ENCODE assay signal across 25 cellular contexts in genomic region chr4:188328966-188329365, GRCh38.
A peak's percentile ranks its signal among the peaks of the same experiment; 100 is the strongest.
DNase-seq lines count a peak whose midpoint lies in the region; ATAC-seq, FAIRE-seq and TF ChIP-seq lines count a peak whose summit lies in the region.
"Had no signal": no experiment of that assay in that cellular context is flagged by ENCODE, and none has a peak within 500 bp of the region (broad histone marks: within the 10 kb centered on the region; RNA-seq: fewer than 3 reads in every experiment).

No MANE protein-coding gene starts in this region.

- H3K4me1 Mint-ChIP-seq in progenitor cell of endocrine pancreas (ENCODE audit: low read depth): peaks cover 11% of the 10 kb centered on the region
- H3K4me1 Mint-ChIP-seq in HFFc6 (ENCODE audit: low read depth): no peaks in the 10 kb centered on the region
- H3K4me1 Mint-ChIP-seq: B cell; CD4-positive, CD25-positive, alpha-beta regulatory T cell; H9 had no signal

- H3K9me2 ChIP-seq in hepatocyte (replicated peaks; ENCODE audit: insufficient read depth): no peaks in the 10 kb centered on the region

- H3K4me3 Mint-ChIP-seq in progenitor cell of endocrine pancreas (ENCODE audit: low read depth): no peak overlapping the region
- no peak overlapping the region for H3K4me3 Mint-ChIP-seq in HFFc6
- H3K4me3 Mint-ChIP-seq: B cell; CD4-positive, CD25-positive, alpha-beta regulatory T cell; CD8-positive, alpha-beta T cell; H9 had no signal

- H3K4me3 ChIP-seq in HepG2 (replicated peaks in 1 of 3; ENCODE audit: insufficient read depth in 1 of 3, low read depth in 2 of 3, low read length in 3 of 3) (no peak overlapping the region), right lobe of liver (no peak overlapping the region), hepatocyte (no peak overlapping the region)
- H3K4me3 ChIP-seq: BLaER1, GM23248 had no signal

- H3K27me3 Mint-ChIP-seq in progenitor cell of endocrine pancreas (no peaks in the 10 kb centered on the region), HFFc6 (ENCODE audit: insufficient read depth) (no peaks in the 10 kb centered on the region)
- H3K27me3 Mint-ChIP-seq: B cell; CD4-positive, CD25-positive, alpha-beta regulatory T cell had no signal

- H3K9ac ChIP-seq in HepG2 (ENCODE audit: insufficient read depth, low read depth, low read length): no peak overlapping the region
- H3K9ac ChIP-seq: BLaER1, GM23248 had no signal

- H3K4me1 ChIP-seq in HepG2 (ENCODE audit: insufficient read depth, low read length) (peaks cover 10% of the 10 kb centered on the region), right lobe of liver (no peaks in the 10 kb centered on the region), hepatocyte (ENCODE audit: insufficient read depth) (peaks cover 11% of the 10 kb centered on the region)
- H3K4me1 ChIP-seq: BLaER1 had no signal

- H3K79me2 ChIP-seq in HepG2 (ENCODE audit: insufficient read depth, low read length) (no peaks in the 10 kb centered on the region), hepatocyte (no peaks in the 10 kb centered on the region)

- H4K20me1 ChIP-seq in HepG2 (ENCODE audit: insufficient read depth, low read length) (no peaks in the 10 kb centered on the region), hepatocyte (ENCODE audit: insufficient read depth, poor library complexity, severe bottlenecking) (no peaks in the 10 kb centered on the region)
- H4K20me1 ChIP-seq: BLaER1 had no signal

- no TSS peak for BruUV-seq in HepG2 (replicated peaks; lab: Mats Ljungman, UMichigan)

- H3K27ac ChIP-seq in HepG2 (ENCODE audit: extremely low read length, insufficient read depth, low read length) (no peak overlapping the region), right lobe of liver (no peak overlapping the region), hepatocyte (peak overlapping the region; percentile 52)
- H3K27ac ChIP-seq: 22Rv1, BLaER1, C4-2B, GM23248 had no signal

- 4% methylated on average over 7 of the region's 7 CpGs for WGBS in HepG2 (ENCODE audit: low lambda C conversion rate)
- WGBS in right lobe of liver (ENCODE audit: insufficient coverage, low coverage, low lambda C conversion rate, missing lambda C conversion rate): 38% methylated on average over 7 of the region's 7 CpGs
- 38% methylated on average over 7 of the region's 7 CpGs for WGBS in hepatocyte (ENCODE audit: low lambda C conversion rate, missing lambda C conversion rate)

- ATAC-seq in HepG2 (no peak), right lobe of liver (no peak)
- ATAC-seq: CD8-positive, alpha-beta T cell had no signal

- CTCF ChIA-PET in HepG2 (lab: Yijun Ruan, JAX; ENCODE audit: low intra/inter-chr PET ratio, low total read pairs): no interaction called here

- TF ChIP-seq RAD21 in HepG2 (CRISPR knock-in tag; IDR thresholded peaks at IDR 0.05): no peak

- TF ChIP-seq EP300 in HepG2 (IDR thresholded peaks at IDR 0.05; ENCODE audit: low read depth in 2 of 2, low read length in 2 of 2) (no peak), HepG2 (CRISPR knock-in tag; IDR thresholded peaks at IDR 0.05; ENCODE audit: borderline replicate concordance) (no peak)

- no peak for TF ChIP-seq CTCF in HepG2 (CRISPR knock-in tag; IDR thresholded peaks at IDR 0.05)
- TF ChIP-seq CTCF in right lobe of liver (IDR thresholded peaks at IDR 0.05): no peak
- no peak for TF ChIP-seq CTCF in hepatocyte (IDR thresholded peaks at IDR 0.05; ENCODE audit: poor library complexity)
- TF ChIP-seq CTCF in progenitor cell of endocrine pancreas (IDR thresholded peaks at IDR 0.05; ENCODE audit: unreplicated experiment): no peak
- TF ChIP-seq CTCF in HFFc6 (IDR thresholded peaks at IDR 0.05): no peak

- H3K36me3 ChIP-seq in HepG2 (replicated peaks in 1 of 2; ENCODE audit: control insufficient read depth in 1 of 2, insufficient read depth in 2 of 2, low read length in 2 of 2): no peaks in the 10 kb centered on the region
- no peaks in the 10 kb centered on the region for H3K36me3 ChIP-seq in right lobe of liver
- no peaks in the 10 kb centered on the region for H3K36me3 ChIP-seq in hepatocyte (replicated peaks; ENCODE audit: insufficient read depth, low read depth)
- H3K36me3 ChIP-seq: BLaER1 had no signal

- POLR2A ChIA-PET in HepG2 (lab: Yijun Ruan, JAX): no interaction called here

- H3K27ac Mint-ChIP-seq in progenitor cell of endocrine pancreas (peak overlapping the region; percentile 37), HFFc6 (no peak overlapping the region)
- H3K27ac Mint-ChIP-seq: B cell; CD4-positive, CD25-positive, alpha-beta regulatory T cell; CD8-positive, alpha-beta T cell; H9 had no signal

- no peaks in the 10 kb centered on the region; a peak in 2 of 5 replicates for H3K27me3 ChIP-seq in HepG2 (ENCODE audit: control insufficient read depth in 1 of 2, insufficient read depth in 2 of 2, low read length in 2 of 2)
- no peaks in the 10 kb centered on the region for H3K27me3 ChIP-seq in right lobe of liver
- H3K27me3 ChIP-seq in hepatocyte: no peaks in the 10 kb centered on the region
- H3K27me3 ChIP-seq: BLaER1 had no signal

- H2AFZ ChIP-seq in HepG2 (ENCODE audit: low read length): no peak overlapping the region
- H2AFZ ChIP-seq in hepatocyte: no peak overlapping the region
- H2AFZ ChIP-seq: GM23248 had no signal

- H3K9me3 Mint-ChIP-seq in progenitor cell of endocrine pancreas (ENCODE audit: low read depth) (peaks cover 2% of the 10 kb centered on the region), HFFc6 (peaks cover 16% of the 10 kb centered on the region)

- intact Hi-C loops in HepG2 (cut with micrococcal nuclease; ENCODE audit: unreplicated experiment): no loop called here
- intact Hi-C loops in right lobe of liver (cut with DNase I): no loop called here

- TF ChIP-seq POLR2A in HepG2 (IDR thresholded peaks at IDR 0.05; ENCODE audit: insufficient read depth in 1 of 2, low read depth in 2 of 2, low read length in 2 of 2) (no peak), right lobe of liver (IDR thresholded peaks at IDR 0.05) (no peak)

- in situ Hi-C loops in HepG2 (cut with HindIII; ENCODE audit: extremely low pct_ligation_motif_present, low pct_unique_long_range_greater_than_20kb): no loop called here

- H3K4me2 ChIP-seq in HepG2 (ENCODE audit: low read depth, low read length): no peak overlapping the region
- no peak overlapping the region for H3K4me2 ChIP-seq in hepatocyte
- H3K4me2 ChIP-seq: BLaER1 had no signal

- no peak for FAIRE-seq in HepG2 (lab: Jason Lieb, UNC)
- FAIRE-seq: A204.1, D721Med, GM12891, GM18507, H1 had no signal

- H3K36me3 Mint-ChIP-seq in progenitor cell of endocrine pancreas (ENCODE audit: insufficient read depth) (no peaks in the 10 kb centered on the region), HFFc6 (ENCODE audit: low read depth) (0 out of 2 replicates have a peak, but pooled peaks cover 3% of the 10 kb centered on the region)
- H3K36me3 Mint-ChIP-seq: CD4-positive, CD25-positive, alpha-beta regulatory T cell; CD8-positive, alpha-beta T cell had no signal

- peaks cover 5% of the 10 kb centered on the region for H3K9me3 ChIP-seq in HepG2 (ENCODE audit: low read length)
- no peaks in the 10 kb centered on the region for H3K9me3 ChIP-seq in right lobe of liver
- H3K9me3 ChIP-seq in hepatocyte (ENCODE audit: low read depth): no peaks in the 10 kb centered on the region
- H3K9me3 ChIP-seq: BLaER1 had no signal

- no peak for DNase-seq in HepG2 (ENCODE audit: low spot score)
- no peak for DNase-seq in right lobe of liver
- peak; percentile 31 for DNase-seq in M059J (ENCODE audit: low read depth)
- DNase-seq in hepatocyte (ENCODE audit: low spot score): no peak
- DNase-seq in progenitor cell of endocrine pancreas (ENCODE audit: low spot score, unreplicated experiment): no peak
- DNase-seq in GM19238 (ENCODE audit: insufficient read length, low spot score): no peak
- no peak for DNase-seq in kidney glomerular epithelial cell (lab: John Stamatoyannopoulos, UW)
- DNase-seq in HFFc6: no peak
- DNase-seq: CD4-positive, CD25-positive, alpha-beta regulatory T cell; CD8-positive, alpha-beta T cell; DMS 273 treated with DMSO at 0.1 percent for 48 hours; DMS79; EL; GF-D8; GM23248; H9 had no signal

TF ChIP-seq in HepG2, 621 proteins besides CTCF, POLR2A, EP300 and RAD21:
- TF ChIP-seq SOX6 (IDR thresholded peaks at IDR 0.05) (no peak), SOX6 (CRISPR knock-in tag; IDR thresholded peaks at IDR 0.05) (peak; percentile 50; the same call in 1 of the 2 replicates), SOX13 (IDR thresholded peaks at IDR 0.05) (no peak), SOX13 (CRISPR knock-in tag; conservative IDR thresholded peaks at IDR 0.05 in 1 of 2, IDR thresholded peaks at IDR 0.05 in 1 of 2) (peak in 1 of 2 experiments; percentile 66; a peak in 2 of 4 replicates)
- TF ChIP-seq, protein P1, sequence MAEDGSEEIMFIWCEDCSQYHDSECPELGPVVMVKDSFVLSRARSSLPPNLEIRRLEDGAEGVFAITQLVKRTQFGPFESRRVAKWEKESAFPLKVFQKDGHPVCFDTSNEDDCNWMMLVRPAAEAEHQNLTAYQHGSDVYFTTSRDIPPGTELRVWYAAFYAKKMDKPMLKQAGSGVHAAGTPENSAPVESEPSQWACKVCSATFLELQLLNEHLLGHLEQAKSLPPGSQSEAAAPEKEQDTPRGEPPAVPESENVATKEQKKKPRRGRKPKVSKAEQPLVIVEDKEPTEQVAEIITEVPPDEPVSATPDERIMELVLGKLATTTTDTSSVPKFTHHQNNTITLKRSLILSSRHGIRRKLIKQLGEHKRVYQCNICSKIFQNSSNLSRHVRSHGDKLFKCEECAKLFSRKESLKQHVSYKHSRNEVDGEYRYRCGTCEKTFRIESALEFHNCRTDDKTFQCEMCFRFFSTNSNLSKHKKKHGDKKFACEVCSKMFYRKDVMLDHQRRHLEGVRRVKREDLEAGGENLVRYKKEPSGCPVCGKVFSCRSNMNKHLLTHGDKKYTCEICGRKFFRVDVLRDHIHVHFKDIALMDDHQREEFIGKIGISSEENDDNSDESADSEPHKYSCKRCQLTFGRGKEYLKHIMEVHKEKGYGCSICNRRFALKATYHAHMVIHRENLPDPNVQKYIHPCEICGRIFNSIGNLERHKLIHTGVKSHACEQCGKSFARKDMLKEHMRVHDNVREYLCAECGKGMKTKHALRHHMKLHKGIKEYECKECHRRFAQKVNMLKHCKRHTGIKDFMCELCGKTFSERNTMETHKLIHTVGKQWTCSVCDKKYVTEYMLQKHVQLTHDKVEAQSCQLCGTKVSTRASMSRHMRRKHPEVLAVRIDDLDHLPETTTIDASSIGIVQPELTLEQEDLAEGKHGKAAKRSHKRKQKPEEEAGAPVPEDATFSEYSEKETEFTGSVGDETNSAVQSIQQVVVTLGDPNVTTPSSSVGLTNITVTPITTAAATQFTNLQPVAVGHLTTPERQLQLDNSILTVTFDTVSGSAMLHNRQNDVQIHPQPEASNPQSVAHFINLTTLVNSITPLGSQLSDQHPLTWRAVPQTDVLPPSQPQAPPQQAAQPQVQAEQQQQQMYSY (CRISPR knock-in tag; IDR thresholded peaks at IDR 0.05): no peak
